Comparison of ENCODE assay signal across 12 cellular contexts in the genomic region with DNA sequence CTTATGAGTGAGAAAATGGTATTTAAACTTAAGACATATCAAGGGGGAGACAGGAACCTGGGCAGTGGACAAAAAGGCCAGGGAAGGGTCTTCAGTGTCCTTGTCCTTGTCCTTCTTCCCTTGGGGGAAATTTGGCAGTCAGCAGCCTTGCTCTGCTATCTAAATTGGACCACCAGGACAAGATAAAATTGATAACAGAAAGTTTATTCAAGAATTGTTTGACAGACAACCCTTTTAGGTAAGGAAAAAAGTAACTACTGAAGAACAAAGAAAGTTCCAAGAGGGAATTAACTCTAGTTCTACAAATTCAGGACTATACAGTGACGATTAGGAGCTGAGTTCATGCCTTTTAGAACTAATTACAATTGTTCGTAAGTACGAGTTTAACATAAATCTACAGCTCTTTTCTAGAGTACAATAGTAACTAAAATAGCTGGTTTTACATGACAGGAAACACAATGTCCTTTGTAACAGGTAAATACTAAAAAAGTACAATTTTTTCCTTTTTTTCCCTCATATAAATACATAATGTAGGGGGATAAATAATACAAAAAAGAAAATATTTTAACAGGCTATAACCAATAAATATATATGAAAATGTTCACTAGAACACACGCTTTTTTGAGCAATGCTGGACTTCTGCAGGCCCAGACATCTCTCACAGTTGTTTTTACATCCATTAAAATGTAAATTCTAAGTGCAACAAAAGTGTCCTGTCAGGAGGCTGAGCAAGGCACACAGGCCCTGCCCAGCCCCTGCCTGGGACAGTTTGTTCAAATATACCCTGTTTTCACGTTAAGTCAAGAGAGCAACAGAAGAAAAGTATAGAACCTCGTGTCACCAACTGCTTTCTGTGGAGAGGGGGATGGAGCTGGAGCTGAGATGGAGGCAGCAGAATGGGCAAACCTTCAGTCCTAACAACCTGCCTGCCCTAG. TPM values are rescaled to one million over a fixed set of nuclear protein-coding genes. Genes with fewer than 3 reads are reported as not detected.
DNase-seq lines count a peak whose midpoint lies in the region; ATAC-seq, FAIRE-seq and TF ChIP-seq lines count a peak whose summit lies in the region.
"Had no signal": no experiment of that assay in that cellular context is flagged by ENCODE, and none has a peak within 500 bp of the region (broad histone marks: within the 10 kb centered on the region; RNA-seq: fewer than 3 reads in every experiment).

No MANE protein-coding gene starts in this region.

- FAIRE-seq in G401.6 (lab: Jason Lieb, UNC) = peak; percentile 82

- TF ChIP-seq POLR2A in esophagus muscularis mucosa (IDR thresholded peaks at IDR 0.05; ENCODE audit: low read depth) = no peak

- H3K27ac Mint-ChIP-seq in T-helper 17 cell = peak overlapping the region; percentile 98
- no peak overlapping the region for H3K27ac Mint-ChIP-seq in effector memory CD8-positive, alpha-beta T cell

- TF ChIP-seq CTCF in esophagus muscularis mucosa (IDR thresholded peaks at IDR 0.05) = no peak
- no peak for TF ChIP-seq CTCF in GM20000 (IDR thresholded peaks at IDR 0.05; ENCODE audit: extremely low read depth, missing control alignments)

- DNase-seq in T-helper 17 cell (no peak), esophagus muscularis mucosa (ENCODE audit: extremely low spot score) (no peak), retina (peak; percentile 34), left colon (no peak), GM20000 (ENCODE audit: low spot score) (no peak)
- no peak for DNase-seq in effector memory CD8-positive, alpha-beta T cell
- no peak for DNase-seq in activated CD4-positive, alpha-beta T cell treated with anti-CD3 and anti-CD28 coated beads, Interleukin-2, amount 50 U/mL, for 4 hours
- DNase-seq: H7 had no signal

- H3K36me3 Mint-ChIP-seq in T-helper 17 cell (ENCODE audit: low read depth) = no peaks in the 10 kb centered on the region
- peaks cover 2% of the 10 kb centered on the region for H3K36me3 Mint-ChIP-seq in effector memory CD8-positive, alpha-beta T cell (ENCODE audit: insufficient read depth)

- H3K4me3 Mint-ChIP-seq in T-helper 17 cell = peak overlapping the region; percentile 56
- no peak overlapping the region for H3K4me3 Mint-ChIP-seq in effector memory CD8-positive, alpha-beta T cell

- no peaks in the 10 kb centered on the region for H3K27me3 ChIP-seq in esophagus muscularis mucosa

- ATAC-seq in T-helper 17 cell (no peak), left colon (no peak)
- ATAC-seq in effector memory CD8-positive, alpha-beta T cell (replicated peaks) = no peak
- ATAC-seq: Right ventricle myocardium inferior had no signal

- no peaks in the 10 kb centered on the region for H3K9me3 Mint-ChIP-seq in effector memory CD8-positive, alpha-beta T cell

- H3K4me3 ChIP-seq in esophagus muscularis mucosa = peak overlapping the region; percentile 30 to 43 (median 40)

- H3K9me3 ChIP-seq in T-helper 17 cell (ENCODE audit: control insufficient read depth, low read length, poor library complexity, severe bottlenecking) (no peaks in the 10 kb centered on the region), esophagus muscularis mucosa (no peaks in the 10 kb centered on the region)

- H3K4me1 ChIP-seq in esophagus muscularis mucosa = peaks cover 34 to 94% (median 93%) of the 10 kb centered on the region in 4 donors

- H3K36me3 ChIP-seq in esophagus muscularis mucosa = peaks cover 4 to 26% (median 22%) of the 10 kb centered on the region in 4 donors

- no peaks in the 10 kb centered on the region for H3K27me3 Mint-ChIP-seq in T-helper 17 cell
- peaks cover 5 to 10% of the 10 kb centered on the region in 2 donors for H3K27me3 Mint-ChIP-seq in effector memory CD8-positive, alpha-beta T cell

- peak overlapping the region; percentile 91 to 97 (median 96) for H3K27ac ChIP-seq in esophagus muscularis mucosa (replicated peaks in 1 of 4)

- intact Hi-C loops in esophagus muscularis mucosa (cut with DNase I) = no loop called here
- intact Hi-C loops in left colon (cut with DNase I, micrococcal nuclease) = no loop called here

- H3K4me1 Mint-ChIP-seq in T-helper 17 cell = peaks cover 14% of the 10 kb centered on the region
- peaks cover 3% of the 10 kb centered on the region in 2 donors for H3K4me1 Mint-ChIP-seq in effector memory CD8-positive, alpha-beta T cell (ENCODE audit: low read depth in 2 of 2)

- no peak for TF ChIP-seq EP300 in esophagus muscularis mucosa (IDR thresholded peaks at IDR 0.05)

- 43% methylated on average over 6 of the region's 6 CpGs for WGBS in esophagus muscularis mucosa

RNA-seq across cellular contexts. Expression of gene HOXB2, which starts 4.0 kb away (rescaled TPM):
- total RNA-seq in T-helper 17 cell (10 to 100 TPM in 1 of 2 donors, 1 to 10 TPM in 1; 4.5 to 18.8 TPM), esophagus muscularis mucosa (10 to 100 TPM; 36.3 to 86.4 (median 63.4) TPM), left colon (1 to 10 TPM; 2.5 to 7.0 TPM)

RNA-seq across cellular contexts. Expression of gene HOXB1, which starts 18.1 kb away (rescaled TPM):
- total RNA-seq in T-helper 17 cell (not detected), esophagus muscularis mucosa (not detected), left colon (not detected)
- total RNA-seq: activated CD8-positive, alpha-beta memory T cell treated with anti-CD3 and anti-CD28 coated beads for 36 hours; dermis microvascular lymphatic vessel endothelial cell; Right ventricle myocardium inferior had no signal

RNA-seq across cellular contexts. Expression of gene HOXB4, which starts 29.2 kb away (rescaled TPM):
- total RNA-seq in T-helper 17 cell (1 to 10 TPM in 1 of 2 donors, under 1 TPM in 1; 0.91 to 1.8 TPM), esophagus muscularis mucosa (1 to 10 TPM; 3.5 to 8.3 (median 5.0) TPM), left colon (1 to 10 TPM; 3.0 to 3.9 TPM)

RNA-seq across cellular contexts. Expression of gene HOXB3, which starts 41.1 kb away (rescaled TPM):
- total RNA-seq in T-helper 17 cell (1 to 10 TPM; 1.7 to 4.6 TPM), esophagus muscularis mucosa (10 to 100 TPM; 10.8 to 34.9 (median 28.7) TPM), left colon (10 to 100 TPM; 35.8 to 41.9 TPM)

RNA-seq across cellular contexts. Expression of gene HOXB5, which starts 44.6 kb away (rescaled TPM):
- total RNA-seq in T-helper 17 cell (not detected), esophagus muscularis mucosa (under 1 TPM; 0.17 to 0.83 (median 0.36) TPM), left colon (10 to 100 TPM; 14.5 to 16.4 TPM)
- total RNA-seq: activated CD8-positive, alpha-beta memory T cell treated with anti-CD3 and anti-CD28 coated beads for 36 hours; H7; Right ventricle myocardium inferior had no signal
